ENCODE assay signal across 2 cellular contexts in the genomic region with DNA sequence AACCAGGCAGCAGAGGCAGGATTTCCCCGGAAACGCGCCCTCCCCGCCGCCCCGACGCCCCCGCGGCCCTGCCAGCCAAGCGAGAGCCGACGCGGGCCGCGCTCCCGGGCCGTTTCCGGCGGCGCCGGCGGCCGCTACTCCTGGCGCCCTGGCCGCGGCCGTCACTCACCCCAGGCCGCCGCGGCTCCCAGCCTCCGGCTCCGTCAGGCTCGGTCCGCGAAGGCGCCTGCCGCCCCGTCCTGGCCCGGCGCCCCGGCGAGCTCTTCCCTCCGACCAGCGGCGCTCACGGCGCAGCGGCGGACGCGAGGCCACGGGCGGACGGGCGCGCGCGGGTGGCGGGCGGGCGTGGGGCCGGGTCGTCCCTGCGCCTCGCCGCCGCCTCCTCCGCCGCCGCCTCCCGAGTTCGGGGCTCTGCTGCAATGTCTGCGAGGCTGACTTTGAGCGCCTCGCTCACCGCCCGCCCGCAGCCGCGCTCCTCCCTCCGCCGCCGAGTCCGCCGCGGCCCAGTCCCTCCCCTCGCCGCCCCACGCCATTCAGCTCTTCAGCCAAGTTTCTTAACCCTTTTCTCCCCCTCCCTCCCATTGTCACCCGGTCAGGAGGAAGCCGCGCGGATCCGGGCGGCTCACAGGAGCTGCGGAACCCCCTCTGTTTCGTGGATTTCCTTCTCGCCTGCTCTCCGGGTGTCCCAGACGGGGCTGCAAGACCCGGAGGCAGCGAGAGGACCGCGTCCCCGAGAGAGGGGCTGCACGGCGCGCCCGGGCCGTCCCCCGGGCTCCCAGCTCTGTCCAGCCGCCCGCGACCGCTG.
A peak's percentile ranks its signal among the peaks of the same experiment; 100 is the strongest.
TF ChIP-seq lines count a peak whose summit lies in the region.

A gene with protein sequence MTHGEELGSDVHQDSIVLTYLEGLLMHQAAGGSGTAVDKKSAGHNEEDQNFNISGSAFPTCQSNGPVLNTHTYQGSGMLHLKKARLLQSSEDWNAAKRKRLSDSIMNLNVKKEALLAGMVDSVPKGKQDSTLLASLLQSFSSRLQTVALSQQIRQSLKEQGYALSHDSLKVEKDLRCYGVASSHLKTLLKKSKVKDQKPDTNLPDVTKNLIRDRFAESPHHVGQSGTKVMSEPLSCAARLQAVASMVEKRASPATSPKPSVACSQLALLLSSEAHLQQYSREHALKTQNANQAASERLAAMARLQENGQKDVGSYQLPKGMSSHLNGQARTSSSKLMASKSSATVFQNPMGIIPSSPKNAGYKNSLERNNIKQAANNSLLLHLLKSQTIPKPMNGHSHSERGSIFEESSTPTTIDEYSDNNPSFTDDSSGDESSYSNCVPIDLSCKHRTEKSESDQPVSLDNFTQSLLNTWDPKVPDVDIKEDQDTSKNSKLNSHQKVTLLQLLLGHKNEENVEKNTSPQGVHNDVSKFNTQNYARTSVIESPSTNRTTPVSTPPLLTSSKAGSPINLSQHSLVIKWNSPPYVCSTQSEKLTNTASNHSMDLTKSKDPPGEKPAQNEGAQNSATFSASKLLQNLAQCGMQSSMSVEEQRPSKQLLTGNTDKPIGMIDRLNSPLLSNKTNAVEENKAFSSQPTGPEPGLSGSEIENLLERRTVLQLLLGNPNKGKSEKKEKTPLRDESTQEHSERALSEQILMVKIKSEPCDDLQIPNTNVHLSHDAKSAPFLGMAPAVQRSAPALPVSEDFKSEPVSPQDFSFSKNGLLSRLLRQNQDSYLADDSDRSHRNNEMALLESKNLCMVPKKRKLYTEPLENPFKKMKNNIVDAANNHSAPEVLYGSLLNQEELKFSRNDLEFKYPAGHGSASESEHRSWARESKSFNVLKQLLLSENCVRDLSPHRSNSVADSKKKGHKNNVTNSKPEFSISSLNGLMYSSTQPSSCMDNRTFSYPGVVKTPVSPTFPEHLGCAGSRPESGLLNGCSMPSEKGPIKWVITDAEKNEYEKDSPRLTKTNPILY (N-terminal part only) (minus strand): TSS at position 425 of the 805 bp plus-strand sequence. CDS start 96,808 bp downstream, outside the sequence.

TF ChIP-seq in IMR-90, 13 proteins besides CTCF, POLR2A, EP300 and RAD21:
- no peak for TF ChIP-seq ELK1 (IDR thresholded peaks at IDR 0.05; ENCODE audit: borderline replicate concordance, low read depth, low read length)
- no peak for TF ChIP-seq NFE2L2 (IDR thresholded peaks at IDR 0.05; ENCODE audit: low read depth, low read length)
- 0 out of 2 replicates have a peak, but pooled peaks have one; percentile 12 for TF ChIP-seq CEBPB (IDR thresholded peaks at IDR 0.05; ENCODE audit: low read depth, low read length)
- no peak for TF ChIP-seq FOS (IDR thresholded peaks at IDR 0.05; ENCODE audit: low read depth, low read length)
- TF ChIP-seq RFX5 (IDR thresholded peaks at IDR 0.05; ENCODE audit: low read depth, low read length), result no peak
- TF ChIP-seq SMC3 (IDR thresholded peaks at IDR 0.05; ENCODE audit: low read depth, low read length), result no peak
- no peak for TF ChIP-seq RCOR1 (IDR thresholded peaks at IDR 0.05; ENCODE audit: insufficient replicate concordance, low read length)
- TF ChIP-seq, protein P1, sequence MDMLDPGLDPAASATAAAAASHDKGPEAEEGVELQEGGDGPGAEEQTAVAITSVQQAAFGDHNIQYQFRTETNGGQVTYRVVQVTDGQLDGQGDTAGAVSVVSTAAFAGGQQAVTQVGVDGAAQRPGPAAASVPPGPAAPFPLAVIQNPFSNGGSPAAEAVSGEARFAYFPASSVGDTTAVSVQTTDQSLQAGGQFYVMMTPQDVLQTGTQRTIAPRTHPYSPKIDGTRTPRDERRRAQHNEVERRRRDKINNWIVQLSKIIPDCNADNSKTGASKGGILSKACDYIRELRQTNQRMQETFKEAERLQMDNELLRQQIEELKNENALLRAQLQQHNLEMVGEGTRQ (IDR thresholded peaks at IDR 0.05; ENCODE audit: low read depth, low read length), result no peak
- TF ChIP-seq CHD1 (IDR thresholded peaks at IDR 0.05; ENCODE audit: low read depth, low read length), result no peak
- no peak for TF ChIP-seq BHLHE40 (IDR thresholded peaks at IDR 0.05; ENCODE audit: low read depth, low read length)
- no peak for TF ChIP-seq MAFK (IDR thresholded peaks at IDR 0.05; ENCODE audit: low read depth, low read length)
- TF ChIP-seq MAZ (IDR thresholded peaks at IDR 0.05; ENCODE audit: borderline replicate concordance, low read depth, low read length), result peak; percentile 76; the same call in 1 of the 2 replicates
- peak; percentile 10; the same call in 1 of the 2 replicates for TF ChIP-seq MXI1 (IDR thresholded peaks at IDR 0.05; ENCODE audit: borderline replicate concordance, low read depth, low read length)

TF ChIP-seq in SK-N-SH, 30 proteins besides CTCF, POLR2A, EP300 and RAD21:
- TF ChIP-seq, protein P2, sequence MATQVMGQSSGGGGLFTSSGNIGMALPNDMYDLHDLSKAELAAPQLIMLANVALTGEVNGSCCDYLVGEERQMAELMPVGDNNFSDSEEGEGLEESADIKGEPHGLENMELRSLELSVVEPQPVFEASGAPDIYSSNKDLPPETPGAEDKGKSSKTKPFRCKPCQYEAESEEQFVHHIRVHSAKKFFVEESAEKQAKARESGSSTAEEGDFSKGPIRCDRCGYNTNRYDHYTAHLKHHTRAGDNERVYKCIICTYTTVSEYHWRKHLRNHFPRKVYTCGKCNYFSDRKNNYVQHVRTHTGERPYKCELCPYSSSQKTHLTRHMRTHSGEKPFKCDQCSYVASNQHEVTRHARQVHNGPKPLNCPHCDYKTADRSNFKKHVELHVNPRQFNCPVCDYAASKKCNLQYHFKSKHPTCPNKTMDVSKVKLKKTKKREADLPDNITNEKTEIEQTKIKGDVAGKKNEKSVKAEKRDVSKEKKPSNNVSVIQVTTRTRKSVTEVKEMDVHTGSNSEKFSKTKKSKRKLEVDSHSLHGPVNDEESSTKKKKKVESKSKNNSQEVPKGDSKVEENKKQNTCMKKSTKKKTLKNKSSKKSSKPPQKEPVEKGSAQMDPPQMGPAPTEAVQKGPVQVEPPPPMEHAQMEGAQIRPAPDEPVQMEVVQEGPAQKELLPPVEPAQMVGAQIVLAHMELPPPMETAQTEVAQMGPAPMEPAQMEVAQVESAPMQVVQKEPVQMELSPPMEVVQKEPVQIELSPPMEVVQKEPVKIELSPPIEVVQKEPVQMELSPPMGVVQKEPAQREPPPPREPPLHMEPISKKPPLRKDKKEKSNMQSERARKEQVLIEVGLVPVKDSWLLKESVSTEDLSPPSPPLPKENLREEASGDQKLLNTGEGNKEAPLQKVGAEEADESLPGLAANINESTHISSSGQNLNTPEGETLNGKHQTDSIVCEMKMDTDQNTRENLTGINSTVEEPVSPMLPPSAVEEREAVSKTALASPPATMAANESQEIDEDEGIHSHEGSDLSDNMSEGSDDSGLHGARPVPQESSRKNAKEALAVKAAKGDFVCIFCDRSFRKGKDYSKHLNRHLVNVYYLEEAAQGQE (IDR thresholded peaks at IDR 0.05; ENCODE audit: low read depth, low read length), result 0 out of 2 replicates have a peak, but pooled peaks have one; percentile 20
- TF ChIP-seq USF1 (IDR thresholded peaks at IDR 0.05; ENCODE audit: borderline replicate concordance, low read depth), result no peak
